12 cellular contexts compared by ENCODE assay signal in genomic region chr10:125056161-125057132, GRCh38.
A peak's percentile ranks its signal among the peaks of the same experiment; 100 is the strongest.
DNase-seq lines count a peak whose midpoint lies in the region; ATAC-seq and TF ChIP-seq lines count a peak whose summit lies in the region.
"Had no signal": no experiment of that assay in that cellular context is flagged by ENCODE, and none has a peak within 500 bp of the region (broad histone marks: within the 10 kb centered on the region; RNA-seq: fewer than 3 reads in every experiment).

No MANE protein-coding gene starts in this region.

- no peak for TF ChIP-seq POLR2A in heart left ventricle (IDR thresholded peaks at IDR 0.05)

- DNase-seq in heart left ventricle: no peak
- DNase-seq in left ventricle myocardium superior: no peak
- DNase-seq in neural crest cell (ENCODE audit: low read depth, low spot score): peak; percentile 29
- no peak for DNase-seq in upper lobe of right lung
- DNase-seq in Ammon's horn (ENCODE audit: low spot score): no peak
- no peak for DNase-seq in stimulated activated CD4-positive, alpha-beta T cell treated with anti-CD3 and anti-CD28 coated beads, Interleukin-12 subunit alpha, Interleukin-12 subunit beta, amount 100 ng/mL, for 4 hours
- DNase-seq in KG1 (lab: John Stamatoyannopoulos, UW): no peak
- DNase-seq: NCI-H748 treated with DMSO at 0.1 percent for 48 hours had no signal

- ATAC-seq in heart left ventricle: peak in 1 of 4 donors; percentile 2
- ATAC-seq in left ventricle myocardium superior: no peak
- ATAC-seq in upper lobe of right lung: no peak
- ATAC-seq: A549; naive thymus-derived CD8-positive, alpha-beta T cell had no signal

- intact Hi-C loops in heart left ventricle (cut with DNase I) (loop anchor here in 4 of 10 donors (2.0 to 10.0 kb wide), 5 partner anchors 39 to 101 kb away; no protein-coding TSS in a partner anchor), left ventricle myocardium superior (cut with micrococcal nuclease) (no loop called here), upper lobe of right lung (cut with DNase I) (loop anchor here (10.0 kb wide), 1 partner anchor 98 kb away; no protein-coding TSS in a partner anchor)

- H3K36me3 Mint-ChIP-seq in neural crest cell (ENCODE audit: low read depth): peaks cover 11% of the 10 kb centered on the region
- H3K36me3 Mint-ChIP-seq: naive thymus-derived CD8-positive, alpha-beta T cell had no signal

- H3K4me1 ChIP-seq in heart left ventricle (peaks cover 24 to 95% (median 69%) of the 10 kb centered on the region in 12 donors), esophagus (ENCODE audit: control insufficient read depth in 2 of 2, insufficient read depth in 2 of 2, low read length in 1 of 2) (peaks cover 19 to 31% of the 10 kb centered on the region in 2 donors), upper lobe of right lung (peaks cover 63% of the 10 kb centered on the region)

- TF ChIP-seq CTCF in heart left ventricle (IDR thresholded peaks at IDR 0.05): no peak
- TF ChIP-seq CTCF in neural crest cell (conservative IDR thresholded peaks at IDR 0.05): no peak
- TF ChIP-seq CTCF in upper lobe of right lung (IDR thresholded peaks at IDR 0.05): no peak

- no peaks in the 10 kb centered on the region for H3K9me3 Mint-ChIP-seq in neural crest cell
- H3K9me3 Mint-ChIP-seq: activated T-helper 1 cell treated with anti-CD3 and anti-CD28 coated beads, Interleukin-12 subunit alpha, Interleukin-12 subunit beta, Interleukin-2, Interleukin-4 antibody, amounts not matched to agents 30 ng/mL and 10 ng/mL and 1 ng/mL, durations not matched to agents 14 hours and 24 hours and 36 hours; naive thymus-derived CD8-positive, alpha-beta T cell had no signal

- H3K4me3 ChIP-seq in heart left ventricle: peak overlapping the region in 3 of 12 donors; percentile 10 to 32 (median 26)
- no peak overlapping the region for H3K4me3 ChIP-seq in esophagus (ENCODE audit: low read depth in 1 of 2, low read length in 2 of 2)
- no peak overlapping the region for H3K4me3 ChIP-seq in upper lobe of right lung
- H3K4me3 ChIP-seq: A549 had no signal

- H3K4me1 Mint-ChIP-seq in neural crest cell: peaks cover 94% of the 10 kb centered on the region

- no peaks in the 10 kb centered on the region for H3K27me3 Mint-ChIP-seq in neural crest cell (ENCODE audit: low read depth)

- no peaks in the 10 kb centered on the region for H3K27me3 ChIP-seq in heart left ventricle
- H3K27me3 ChIP-seq in esophagus (ENCODE audit: control insufficient read depth in 1 of 2, insufficient read depth in 2 of 2, low read length in 2 of 2): no peaks in the 10 kb centered on the region
- no peaks in the 10 kb centered on the region for H3K27me3 ChIP-seq in upper lobe of right lung

- H3K9me3 ChIP-seq in heart left ventricle (no peaks in the 10 kb centered on the region), esophagus (ENCODE audit: control insufficient read depth in 2 of 2, insufficient read depth in 1 of 2, low read depth in 1 of 2, low read length in 1 of 2) (no peaks in the 10 kb centered on the region), upper lobe of right lung (no peaks in the 10 kb centered on the region)
- H3K9me3 ChIP-seq: A549 had no signal

- peak overlapping the region; percentile 72 to 92 (median 87) for H3K27ac ChIP-seq in heart left ventricle
- peak overlapping the region; percentile 72 to 90 for H3K27ac ChIP-seq in esophagus (ENCODE audit: low read depth in 2 of 2, low read length in 1 of 2)
- H3K27ac ChIP-seq in upper lobe of right lung: peak overlapping the region; percentile 87
- H3K27ac ChIP-seq: A549 had no signal

- WGBS in heart left ventricle, 4 donors: 64 to 74% (median 71%) methylated on average over 19 to 21 of the region's 21 CpGs
- WGBS in esophagus, 2 donors: 75 to 81% methylated on average over 21 of the region's 21 CpGs

- peak overlapping the region; percentile 80 for H3K4me3 Mint-ChIP-seq in neural crest cell
- H3K4me3 Mint-ChIP-seq: activated T-helper 1 cell treated with anti-CD3 and anti-CD28 coated beads, Interleukin-12 subunit alpha, Interleukin-12 subunit beta, Interleukin-2, Interleukin-4 antibody, amounts not matched to agents 30 ng/mL and 10 ng/mL and 1 ng/mL, durations not matched to agents 14 hours and 24 hours and 36 hours; naive thymus-derived CD8-positive, alpha-beta T cell had no signal

- peak overlapping the region; percentile 99 for H3K27ac Mint-ChIP-seq in neural crest cell (ENCODE audit: unreplicated experiment)
- H3K27ac Mint-ChIP-seq: activated T-helper 1 cell treated with anti-CD3 and anti-CD28 coated beads, Interleukin-12 subunit alpha, Interleukin-12 subunit beta, Interleukin-2, Interleukin-4 antibody, amounts not matched to agents 30 ng/mL and 10 ng/mL and 1 ng/mL, durations not matched to agents 14 hours and 24 hours and 36 hours; naive thymus-derived CD8-positive, alpha-beta T cell had no signal

- H3K36me3 ChIP-seq in heart left ventricle (peaks cover 0 to 8% (median 0%) of the 10 kb centered on the region in 9 donors), esophagus (ENCODE audit: control insufficient read depth in 2 of 2, insufficient read depth in 2 of 2, low read length in 1 of 2) (peaks cover 0 to 7% of the 10 kb centered on the region in 2 donors), upper lobe of right lung (no peaks in the 10 kb centered on the region)
